1 cellular context compared by ENCODE assay signal in the genomic region with DNA sequence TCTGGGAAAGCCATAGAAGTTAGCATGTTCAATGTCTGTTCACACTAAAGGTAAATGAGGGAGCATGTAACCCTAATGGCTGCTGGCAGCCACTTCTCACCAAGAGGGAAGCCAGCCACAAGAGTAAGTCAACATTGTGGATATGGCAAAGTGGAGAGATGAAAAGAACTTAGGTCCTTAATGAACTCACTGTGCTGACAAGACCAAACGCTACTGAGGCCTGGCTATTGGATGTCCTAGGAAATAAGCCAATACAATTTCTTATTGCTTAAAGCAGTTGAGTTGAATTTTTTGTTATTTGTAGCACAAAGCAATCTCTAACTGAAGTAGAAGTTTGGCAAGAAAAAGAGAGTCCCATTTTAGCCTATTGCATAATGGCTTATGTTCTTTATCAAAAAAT.
TF ChIP-seq lines count a peak whose summit lies in the region.

No MANE protein-coding gene starts in this region.

TF ChIP-seq in IMR-90, 13 proteins besides CTCF, POLR2A, EP300 and RAD21 (continued from another document):
- TF ChIP-seq, protein P1, sequence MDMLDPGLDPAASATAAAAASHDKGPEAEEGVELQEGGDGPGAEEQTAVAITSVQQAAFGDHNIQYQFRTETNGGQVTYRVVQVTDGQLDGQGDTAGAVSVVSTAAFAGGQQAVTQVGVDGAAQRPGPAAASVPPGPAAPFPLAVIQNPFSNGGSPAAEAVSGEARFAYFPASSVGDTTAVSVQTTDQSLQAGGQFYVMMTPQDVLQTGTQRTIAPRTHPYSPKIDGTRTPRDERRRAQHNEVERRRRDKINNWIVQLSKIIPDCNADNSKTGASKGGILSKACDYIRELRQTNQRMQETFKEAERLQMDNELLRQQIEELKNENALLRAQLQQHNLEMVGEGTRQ (IDR thresholded peaks at IDR 0.05; ENCODE audit: low read depth, low read length) = no peak
- TF ChIP-seq NFE2L2 (IDR thresholded peaks at IDR 0.05; ENCODE audit: low read depth, low read length) = no peak
- TF ChIP-seq MXI1 (IDR thresholded peaks at IDR 0.05; ENCODE audit: borderline replicate concordance, low read depth, low read length) = no peak
- TF ChIP-seq FOS (IDR thresholded peaks at IDR 0.05; ENCODE audit: low read depth, low read length) = no peak
- TF ChIP-seq, protein P2, sequence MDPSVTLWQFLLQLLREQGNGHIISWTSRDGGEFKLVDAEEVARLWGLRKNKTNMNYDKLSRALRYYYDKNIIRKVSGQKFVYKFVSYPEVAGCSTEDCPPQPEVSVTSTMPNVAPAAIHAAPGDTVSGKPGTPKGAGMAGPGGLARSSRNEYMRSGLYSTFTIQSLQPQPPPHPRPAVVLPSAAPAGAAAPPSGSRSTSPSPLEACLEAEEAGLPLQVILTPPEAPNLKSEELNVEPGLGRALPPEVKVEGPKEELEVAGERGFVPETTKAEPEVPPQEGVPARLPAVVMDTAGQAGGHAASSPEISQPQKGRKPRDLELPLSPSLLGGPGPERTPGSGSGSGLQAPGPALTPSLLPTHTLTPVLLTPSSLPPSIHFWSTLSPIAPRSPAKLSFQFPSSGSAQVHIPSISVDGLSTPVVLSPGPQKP (IDR thresholded peaks at IDR 0.05; ENCODE audit: borderline replicate concordance, low read depth, low read length) = no peak
TF ChIP-seq in IMR-90: peak in this region for 0.
